Comparison of ENCODE assay signal across 9 cellular contexts in the genomic region with DNA sequence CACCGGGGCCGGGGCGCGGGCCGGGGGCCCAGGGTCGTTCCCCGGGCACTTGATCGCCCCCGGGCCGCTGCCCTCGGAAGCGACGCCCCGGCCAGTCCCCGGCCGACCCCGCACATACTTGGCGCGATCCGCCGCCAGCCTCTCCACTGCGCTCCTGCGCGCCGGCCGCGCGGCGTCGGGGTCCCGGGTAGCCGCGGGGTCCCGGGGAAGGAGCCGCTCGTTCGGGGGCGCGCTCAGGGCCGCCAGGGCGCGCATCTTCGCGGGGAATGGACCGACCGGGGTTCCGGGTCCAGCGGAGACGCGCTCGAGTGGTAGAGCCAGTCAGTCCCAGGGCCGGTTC. TPM values are rescaled to one million over a fixed set of nuclear protein-coding genes. Genes with fewer than 3 reads are reported as not detected.
DNase-seq lines count a peak whose midpoint lies in the region; ATAC-seq, FAIRE-seq and TF ChIP-seq lines count a peak whose summit lies in the region.
"Had no signal": no experiment of that assay in that cellular context is flagged by ENCODE, and none has a peak within 500 bp of the region (broad histone marks: within the 10 kb centered on the region; RNA-seq: fewer than 3 reads in every experiment).

No MANE protein-coding gene starts in this region.

- H3K9me3 ChIP-seq in CD8-positive, alpha-beta T cell (ENCODE audit: low read length): no peaks in the 10 kb centered on the region
- H3K9me3 ChIP-seq in Panc1 (ENCODE audit: control insufficient read depth, insufficient read depth, low read depth, low read length) (no peaks in the 10 kb centered on the region), cardiac muscle cell (ENCODE audit: low read depth) (no peaks in the 10 kb centered on the region), pancreas (no peaks in the 10 kb centered on the region)

- H3K4me1 ChIP-seq in CD8-positive, alpha-beta T cell (ENCODE audit: insufficient read depth, low read length): peaks cover 8% of the 10 kb centered on the region
- peaks cover 9% of the 10 kb centered on the region; the same call in 1 of the 2 replicates for H3K4me1 ChIP-seq in Panc1 (ENCODE audit: control insufficient read depth, insufficient read depth, low read length)
- H3K4me1 ChIP-seq in cardiac muscle cell (ENCODE audit: low read depth): no peaks in the 10 kb centered on the region
- peaks cover 2 to 33% (median 24%) of the 10 kb centered on the region in 3 donors for H3K4me1 ChIP-seq in pancreas

- no peaks in the 10 kb centered on the region for H3K27me3 ChIP-seq in CD8-positive, alpha-beta T cell (ENCODE audit: insufficient read depth, low read length)
- H3K27me3 ChIP-seq in Panc1 (ENCODE audit: control insufficient read depth, insufficient read depth, low read length) (peaks cover 27% of the 10 kb centered on the region), cardiac muscle cell (peaks cover 87% of the 10 kb centered on the region), pancreas (no peaks in the 10 kb centered on the region)

- H3K4me3 Mint-ChIP-seq in CD8-positive, alpha-beta T cell: peak overlapping the region; percentile 63

- peaks cover 30% of the 10 kb centered on the region for H3K27me3 Mint-ChIP-seq in CD8-positive, alpha-beta T cell (ENCODE audit: low read depth)

- no peaks in the 10 kb centered on the region for H3K36me3 ChIP-seq in CD8-positive, alpha-beta T cell (ENCODE audit: insufficient read depth, low read length)
- H3K36me3 ChIP-seq in Panc1 (ENCODE audit: control insufficient read depth, insufficient read depth, low read length) (peaks cover 2% of the 10 kb centered on the region; the same call in 1 of the 2 replicates), cardiac muscle cell (no peaks in the 10 kb centered on the region), pancreas (no peaks in the 10 kb centered on the region)

- no peak overlapping the region for H3K27ac ChIP-seq in CD8-positive, alpha-beta T cell (ENCODE audit: low read depth, low read length)
- H3K27ac ChIP-seq in Panc1 (ENCODE audit: low read length) (no peak overlapping the region), cardiac muscle cell (no peak overlapping the region), pancreas (peak overlapping the region; percentile 88 to 97 (median 94))

- DNase-seq in CD8-positive, alpha-beta T cell: no peak
- DNase-seq in Panc1 (ENCODE audit: low read depth, low spot score) (no peak), cardiac muscle cell (ENCODE audit: low read depth in 1 of 2, low spot score in 1 of 2) (no peak), pancreas (no peak), kidney tubule cell (ENCODE audit: low spot score) (no peak), head of caudate nucleus (no peak), HuH-7 (ENCODE audit: low spot score) (no peak)
- no peak for DNase-seq in stimulated activated CD4-positive, alpha-beta T cell treated with anti-CD3 and anti-CD28 coated beads, Interleukin-4, amount 100 ng/mL, for 4 hours
- DNase-seq: NCI-H1417 treated with DMSO at 0.1 percent for 48 hours had no signal

- in situ Hi-C loops in Panc1 (cut with HindIII; ENCODE audit: low pct_unique_long_range_greater_than_20kb, low sequenced_read_pairs): no loop called here

- no peaks in the 10 kb centered on the region for H3K9me3 Mint-ChIP-seq in CD8-positive, alpha-beta T cell

- H3K36me3 Mint-ChIP-seq in CD8-positive, alpha-beta T cell: peaks cover 2% of the 10 kb centered on the region

- POLR2A ChIA-PET in CD8-positive, alpha-beta T cell (lab: Charles Lee): interaction anchor here (0.9 kb wide), 1 partner anchor 10 kb away, joined by 3 read pairs; no protein-coding TSS in a partner anchor
- POLR2A ChIA-PET in Panc1 (lab: Charles Lee): no interaction called here

- intact Hi-C loops in CD8-positive, alpha-beta T cell (cut with DNase I, micrococcal nuclease): no loop called here
- intact Hi-C loops in Panc1 (cut with micrococcal nuclease; ENCODE audit: unreplicated experiment) (no loop called here), pancreas (cut with DNase I) (no loop called here), head of caudate nucleus (cut with DNase I) (no loop called here)

- H3K27ac Mint-ChIP-seq in CD8-positive, alpha-beta T cell: no peak overlapping the region

- TF ChIP-seq CTCF in CD8-positive, alpha-beta T cell (IDR thresholded peaks at IDR 0.05): no peak
- TF ChIP-seq CTCF in Panc1 (IDR thresholded peaks at IDR 0.05): no peak
- TF ChIP-seq CTCF in cardiac muscle cell (IDR thresholded peaks at IDR 0.05; ENCODE audit: low read depth, low read length): no peak
- no peak for TF ChIP-seq CTCF in pancreas (IDR thresholded peaks at IDR 0.05)

- peak; percentile 28 for ATAC-seq in CD8-positive, alpha-beta T cell
- ATAC-seq in Panc1: peak; percentile 58
- ATAC-seq in pancreas: peak in 2 of 4 donors; percentile 4 to 11

- CTCF ChIA-PET in CD8-positive, alpha-beta T cell (lab: Charles Lee): no interaction called here
- CTCF ChIA-PET in Panc1 (lab: Charles Lee): no interaction called here

- peak overlapping the region; percentile 40 for H3K4me3 ChIP-seq in CD8-positive, alpha-beta T cell (ENCODE audit: low read depth, low read length)
- H3K4me3 ChIP-seq in Panc1 (ENCODE audit: low read depth in 2 of 2, low read length in 2 of 2) (peak overlapping the region; percentile 19 to 39), cardiac muscle cell (peak overlapping the region; percentile 41), pancreas (peak overlapping the region; percentile 53 to 90 (median 74))

- 0 to 1% methylated on average over 44 to 52 of the region's 52 CpGs for WGBS in pancreas, 2 donors

- peaks cover 15% of the 10 kb centered on the region for H3K4me1 Mint-ChIP-seq in CD8-positive, alpha-beta T cell (ENCODE audit: low read depth)

- no peak for FAIRE-seq in pancreas (lab: Jason Lieb, UNC)

- no TSS peak for BruUV-seq in Panc1 (replicated peaks; lab: Mats Ljungman, UMichigan)

RNA-seq across cellular contexts. Expression of a gene that starts 0.2 kb away (rescaled TPM):
- under 1 TPM; 0.19 to 0.41 TPM for total RNA-seq in CD8-positive, alpha-beta T cell
- total RNA-seq in Panc1 (2021; ENCODE audit: unreplicated experiment): 0.13 TPM
- not detected for polyA plus RNA-seq in Panc1 (2012; ENCODE audit: insufficient read length)
- 0.60 and 1.1 TPM in 2 replicates for total RNA-seq in cardiac muscle cell
- 0.60 and 0.85 TPM in 2 replicates for polyA plus RNA-seq in cardiac muscle cell
- 10 to 100 TPM in 5 of 6 donors, 1 to 10 TPM in 1; 6.9 to 13.3 (median 10.3) TPM for total RNA-seq in pancreas
- polyA plus RNA-seq in pancreas: 10 to 100 TPM; 11.6 to 22.4 TPM

Comparison
In these comparisons a context has a peak if more than half of its experiments do, and no peak if none do; other contexts are left out.
1. H3K27ac ChIP-seq: peak in pancreas (4 of 4); none in CD8-positive, alpha-beta T cell (single experiment), Panc1 (single experiment) and cardiac muscle cell (single experiment).
2. Peak in every context shown above with its lines, with median percentiles within 50 percentile points of each other: H3K4me3 ChIP-seq.